1 cellular context compared by ENCODE assay signal in genomic region chr7:74059681-74060588, GRCh38.
A peak's percentile ranks its signal among the peaks of the same experiment; 100 is the strongest.
TF ChIP-seq lines count a peak whose summit lies in the region.

No MANE protein-coding gene starts in this region.

TF ChIP-seq in K562, 482 proteins besides CTCF, POLR2A, EP300 and RAD21:
- TF ChIP-seq RBM25 (IDR thresholded peaks at IDR 0.05; ENCODE audit: low read depth, low read length, severe bottlenecking) (peak; percentile 68), CHAMP1 (IDR thresholded peaks at IDR 0.05) (no peak), ZNF282 (CRISPR knock-in tag; IDR thresholded peaks at IDR 0.05) (no peak), ZBTB49 (CRISPR knock-in tag; IDR thresholded peaks at IDR 0.05; ENCODE audit: borderline replicate concordance) (no peak), YBX1 (IDR thresholded peaks at IDR 0.05) (no peak), ESRRA (IDR thresholded peaks at IDR 0.05; ENCODE audit: borderline replicate concordance, low read depth) (no peak), TRIM24 (IDR thresholded peaks at IDR 0.05) (no peak), BCOR (IDR thresholded peaks at IDR 0.05) (peak; percentile 20; the same call in 1 of the 2 replicates), ZKSCAN3 (CRISPR knock-in tag; IDR thresholded peaks at IDR 0.05) (no peak), ZFP36 (IDR thresholded peaks at IDR 0.05; ENCODE audit: low read depth, low read length, partially characterized antibody) (peak; percentile 55), NEUROD1 (IDR thresholded peaks at IDR 0.05; ENCODE audit: borderline replicate concordance, low read depth, low read length, partially characterized antibody) (no peak), ZNF445 (CRISPR knock-in tag; IDR thresholded peaks at IDR 0.05; ENCODE audit: low read depth) (no peak), ZBTB17 (CRISPR knock-in tag; IDR thresholded peaks at IDR 0.05) (no peak), ZNF592 (IDR thresholded peaks at IDR 0.05) (no peak), HNRNPH1 (optimal IDR thresholded peaks at IDR 0.05; ENCODE audit: low read depth, low read length) (no peak), GTF2F1 (IDR thresholded peaks at IDR 0.05; ENCODE audit: low read depth, low read length) (no peak)
TF ChIP-seq in K562: peak in this region for 3.
